ENCODE assay signal across 20 cellular contexts in genomic region chr1:186531561-186532165, GRCh38.
DNase-seq lines count a peak whose midpoint lies in the region; ATAC-seq, FAIRE-seq and TF ChIP-seq lines count a peak whose summit lies in the region.
"Had no signal": no experiment of that assay in that cellular context is flagged by ENCODE, and none has a peak within 500 bp of the region (broad histone marks: within the 10 kb centered on the region; RNA-seq: fewer than 3 reads in every experiment).

No MANE protein-coding gene starts in this region.

- H3K79me2 ChIP-seq in astrocyte (ENCODE audit: insufficient read depth, low read length), result no peaks in the 10 kb centered on the region

- FAIRE-seq in astrocyte (lab: Jason Lieb, UNC), result peak; percentile 91

- H3K27ac ChIP-seq in astrocyte (ENCODE audit: low read depth, low read length) (peak overlapping the region; percentile 56), left lung (no peak overlapping the region)
- H3K27ac ChIP-seq: colonic mucosa, gastroesophageal sphincter had no signal

- no peaks in the 10 kb centered on the region for H3K36me3 ChIP-seq in astrocyte (ENCODE audit: insufficient read depth, low read length)
- H3K36me3 ChIP-seq in left lung, result no peaks in the 10 kb centered on the region
- H3K36me3 ChIP-seq: colonic mucosa, gastroesophageal sphincter had no signal

- H3K9me3 ChIP-seq in astrocyte (ENCODE audit: insufficient read depth, low read depth, low read length) (no peaks in the 10 kb centered on the region), left lung (no peaks in the 10 kb centered on the region)
- H3K9me3 ChIP-seq: colonic mucosa, gastroesophageal sphincter had no signal

- DNase-seq in CMK (ENCODE audit: low read depth) (peak; percentile 53), HT1080 (ENCODE audit: low read depth) (peak; percentile 68), astrocyte (ENCODE audit: low read depth) (peak; percentile 71), glomerular visceral epithelial cell (ENCODE audit: extremely low spot score) (peak; percentile 51), GM19238 (ENCODE audit: insufficient read length, low spot score) (no peak), left lung (no peak)
- no peak for DNase-seq in stimulated activated naive CD8-positive, alpha-beta T cell treated with anti-CD3 and anti-CD28 coated beads, Interleukin-15, Interleukin-2, amounts not matched to agents 100 U/mL and 50 U/mL, for 24 hours
- DNase-seq: activated CD4-positive, alpha-beta memory T cell treated with anti-CD3 and anti-CD28 coated beads, Interleukin-2, amount 10 ng/mL, durations not matched to agents 7 days and 5 days; activated CD4-positive, CD25-positive, alpha-beta regulatory T cell; activated naive CD4-positive, alpha-beta T cell treated with Interleukin-2 at 50 U/mL for 16 hours; activated T-cell treated with anti-CD3 and anti-CD28 coated beads, Interleukin-2, amount 50 U/mL, for 1 hour; anterior cingulate cortex; CD4-positive, alpha-beta memory T cell; colonic mucosa; NCI-H1436; NCI-H2171 treated with DMSO at 0.1 percent for 48 hours; Right ventricle myocardium superior had no signal

- peaks cover 44% of the 10 kb centered on the region for H3K4me1 Mint-ChIP-seq in astrocyte (ENCODE audit: low read depth, unreplicated experiment)
- H3K4me1 Mint-ChIP-seq: activated CD4-positive, alpha-beta memory T cell treated with anti-CD3 and anti-CD28 coated beads, Interleukin-2, amount 10 ng/mL, durations not matched to agents 7 days and 5 days; CD4-positive, alpha-beta memory T cell had no signal

- peak overlapping the region; percentile 47 for H3K4me2 ChIP-seq in astrocyte (ENCODE audit: low read length)

- ATAC-seq in GM21737 (IDR thresholded peaks at IDR 0.05; ENCODE audit: unreplicated experiment) (no peak), left lung (no peak)
- no peak for ATAC-seq in stimulated activated naive CD8-positive, alpha-beta T cell treated with anti-CD3 and anti-CD28 coated beads, Interleukin-15, Interleukin-2, amounts not matched to agents 100 U/mL and 50 U/mL, for 24 hours
- ATAC-seq: gastroesophageal sphincter, left lobe of liver had no signal

- TF ChIP-seq CTCF in astrocyte (IDR thresholded peaks at IDR 0.05; ENCODE audit: insufficient read depth, low read depth, low read length), result no peak
- TF ChIP-seq CTCF in left lung (IDR thresholded peaks at IDR 0.05), result no peak

- no peak overlapping the region for H3K4me3 Mint-ChIP-seq in astrocyte (ENCODE audit: unreplicated experiment)
- H3K4me3 Mint-ChIP-seq: activated CD4-positive, alpha-beta memory T cell treated with anti-CD3 and anti-CD28 coated beads, Interleukin-2, amount 10 ng/mL, durations not matched to agents 7 days and 5 days; CD4-positive, alpha-beta memory T cell had no signal

- peak overlapping the region; percentile 28 for H2AFZ ChIP-seq in astrocyte (ENCODE audit: low read depth, low read length)

- no peaks in the 10 kb centered on the region for H3K27me3 Mint-ChIP-seq in astrocyte (ENCODE audit: low read depth, unreplicated experiment)
- H3K27me3 Mint-ChIP-seq: activated CD4-positive, alpha-beta memory T cell treated with anti-CD3 and anti-CD28 coated beads, Interleukin-2, amount 10 ng/mL, durations not matched to agents 7 days and 5 days had no signal

- peaks cover 4% of the 10 kb centered on the region for H3K9me3 Mint-ChIP-seq in astrocyte (ENCODE audit: unreplicated experiment)
- H3K9me3 Mint-ChIP-seq: activated CD4-positive, alpha-beta memory T cell treated with anti-CD3 and anti-CD28 coated beads, Interleukin-2, amount 10 ng/mL, durations not matched to agents 7 days and 5 days had no signal

- no peak overlapping the region for H3K9ac ChIP-seq in astrocyte (ENCODE audit: low read length)

- H3K27me3 ChIP-seq in astrocyte (ENCODE audit: insufficient read depth, low read length), result no peaks in the 10 kb centered on the region
- H3K27me3 ChIP-seq in left lung, result no peaks in the 10 kb centered on the region
- H3K27me3 ChIP-seq: colonic mucosa, gastroesophageal sphincter had no signal

- H3K36me3 Mint-ChIP-seq in astrocyte (ENCODE audit: low read depth, unreplicated experiment), result no peaks in the 10 kb centered on the region

- peaks cover 24% of the 10 kb centered on the region for H3K4me1 ChIP-seq in astrocyte (ENCODE audit: insufficient read depth, low read length)
- H3K4me1 ChIP-seq in left lung, result no peaks in the 10 kb centered on the region
- H3K4me1 ChIP-seq: colonic mucosa had no signal

- H4K20me1 ChIP-seq in astrocyte (ENCODE audit: insufficient read depth, low read length), result no peaks in the 10 kb centered on the region

- intact Hi-C loops in left lung (cut with DNase I), result no loop called here

- H3K27ac Mint-ChIP-seq in astrocyte (ENCODE audit: unreplicated experiment), result peak overlapping the region; percentile 82
- H3K27ac Mint-ChIP-seq: activated CD4-positive, alpha-beta memory T cell treated with anti-CD3 and anti-CD28 coated beads, Interleukin-2, amount 10 ng/mL, durations not matched to agents 7 days and 5 days; CD4-positive, alpha-beta memory T cell had no signal

- no peak overlapping the region for H3K4me3 ChIP-seq in astrocyte (ENCODE audit: insufficient read depth, low read depth, low read length)
- H3K4me3 ChIP-seq in left lung, result no peak overlapping the region
- H3K4me3 ChIP-seq: colonic mucosa, gastroesophageal sphincter had no signal

Comparison
In these comparisons a context has a peak if more than half of its experiments do, and no peak if none do; other contexts are left out.
1. DNase-seq: peak in CMK (single experiment), HT1080 (single experiment), astrocyte (single experiment) and glomerular visceral epithelial cell (single experiment); none in stimulated activated naive CD8-positive, alpha-beta T cell treated with anti-CD3 and anti-CD28 coated beads, Interleukin-15, Interleukin-2, amounts not matched to agents 100 U/mL and 50 U/mL, for 24 hours (single experiment), GM19238 (single experiment) and left lung (0 of 2).